In the genomic region with DNA sequence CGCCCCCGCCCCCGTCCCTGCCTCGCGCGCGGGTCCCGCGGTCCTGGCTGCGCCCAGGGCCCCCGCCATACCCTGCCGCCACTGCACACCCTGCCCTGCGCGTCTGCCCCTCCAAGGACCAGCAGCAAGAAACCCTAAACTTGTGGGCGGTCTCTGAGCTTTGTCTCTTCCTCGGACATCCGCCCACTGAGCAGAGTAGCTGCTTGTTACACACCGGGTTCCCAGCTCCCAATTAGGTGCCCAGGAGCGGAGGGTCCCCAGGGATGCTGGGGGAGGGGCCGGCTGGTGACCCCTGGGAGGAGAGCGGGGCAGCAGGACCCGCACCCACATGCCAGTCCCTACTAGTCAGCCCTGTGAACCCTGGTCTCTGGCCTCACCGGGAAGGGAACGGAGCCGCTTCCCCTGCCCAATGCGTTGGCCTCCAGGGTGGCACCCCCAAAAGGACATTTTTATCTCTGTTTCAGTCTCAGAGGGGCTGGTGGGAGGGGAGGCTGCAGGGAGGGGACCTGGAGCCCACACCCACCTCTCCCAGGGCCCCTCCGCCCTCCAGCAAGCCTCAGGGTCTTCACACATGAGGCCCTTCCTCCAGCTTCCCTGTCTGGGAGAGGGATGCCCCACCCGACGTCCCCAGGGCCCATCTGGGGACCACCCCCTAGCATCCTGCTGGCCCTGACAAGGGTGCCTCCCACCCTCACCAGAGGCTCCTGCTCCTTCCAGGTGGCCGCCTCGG, we compare ENCODE assay signal across 8 cellular contexts. TPM values are rescaled to one million over a fixed set of nuclear protein-coding genes. Genes with fewer than 3 reads are reported as not detected.
DNase-seq lines count a peak whose midpoint lies in the region; FAIRE-seq and TF ChIP-seq lines count a peak whose summit lies in the region.

No MANE protein-coding gene starts in this region.

- H2AFZ ChIP-seq in KMS-11 (ENCODE audit: low read depth) (peak overlapping the region; percentile 67), osteoblast (ENCODE audit: low read length) (no peak overlapping the region)

- no peak overlapping the region for H3K9ac ChIP-seq in KMS-11

- H3K4me3 ChIP-seq in KMS-11 (IDR thresholded peaks at IDR 0.05; ENCODE audit: insufficient read depth, low read depth, low read length) (no peak overlapping the region), osteoblast (ENCODE audit: insufficient read depth, low read length) (peak overlapping the region; percentile 62)

- H3K36me3 ChIP-seq in KMS-11 (ENCODE audit: insufficient read depth) = no peaks in the 10 kb centered on the region
- no peaks in the 10 kb centered on the region for H3K36me3 ChIP-seq in osteoblast (ENCODE audit: insufficient read depth, low read length)

- H3K9me3 ChIP-seq in osteoblast (ENCODE audit: low read depth, low read length) = no peaks in the 10 kb centered on the region

- FAIRE-seq in frontal cortex (lab: Jason Lieb, UNC) = no peak

- H4K20me1 ChIP-seq in KMS-11 (ENCODE audit: insufficient read depth) = no peaks in the 10 kb centered on the region
- H4K20me1 ChIP-seq in osteoblast (ENCODE audit: insufficient read depth, low read length) = no peaks in the 10 kb centered on the region

- H3K4me2 ChIP-seq in KMS-11 (peak overlapping the region; percentile 83), osteoblast (ENCODE audit: insufficient read depth, low read length) (peak overlapping the region; percentile 65)

- TF ChIP-seq CTCF in KMS-11 (conservative IDR thresholded peaks at IDR 0.05; ENCODE audit: low read depth, low read length) = no peak
- no peak for TF ChIP-seq CTCF in osteoblast (IDR thresholded peaks at IDR 0.05; ENCODE audit: extremely low read depth, low read depth, low read length)

- H3K4me1 ChIP-seq in KMS-11 (ENCODE audit: low read depth, poor library complexity, severe bottlenecking) (no peaks in the 10 kb centered on the region), osteoblast (ENCODE audit: insufficient read depth, low read length) (no peaks in the 10 kb centered on the region)

- peak; percentile 36 for DNase-seq in Daoy (ENCODE audit: low read depth)
- peak; percentile 68 for DNase-seq in ecto neural progenitor cell (ENCODE audit: low spot score)
- no peak for DNase-seq in osteoblast (ENCODE audit: insufficient read length, low spot score, missing footprints)
- no peak for DNase-seq in NOMO-1 treated with DMSO at 0.1 percent for 48 hours (lab: John Stamatoyannopoulos, UW; ENCODE audit: unreplicated experiment)
- no peak for DNase-seq in frontal cortex (ENCODE audit: low spot score in 2 of 2)
- no peak for DNase-seq in activated CD4-positive, CD25-positive, alpha-beta regulatory T cell treated with anti-CD3 and anti-CD28 coated beads, Interleukin-2, amount 50 U/mL, for 72 hours
- no peak for DNase-seq in amniotic stem cell (lab: John Stamatoyannopoulos, UW)

- H3K27me3 ChIP-seq in KMS-11 (ENCODE audit: insufficient read depth, low read depth) = peaks cover 2% of the 10 kb centered on the region; the same call in 1 of the 2 replicates
- peaks cover 4% of the 10 kb centered on the region for H3K27me3 ChIP-seq in osteoblast (ENCODE audit: insufficient read depth, low read length)

- no peaks in the 10 kb centered on the region for H3K79me2 ChIP-seq in KMS-11 (ENCODE audit: insufficient read depth, low read depth)
- no peaks in the 10 kb centered on the region for H3K79me2 ChIP-seq in osteoblast (ENCODE audit: insufficient read depth, low read length)

- H3K27ac ChIP-seq in KMS-11 (no peak overlapping the region), osteoblast (ENCODE audit: low read depth, low read length) (no peak overlapping the region)

RNA-seq across cellular contexts. Expression of a gene that starts 10.5 kb away (rescaled TPM):
- total RNA-seq in Daoy (2014; rRNA removed; shearing (Covaris generic)) = 18.5 and 23.3 TPM in 2 replicates
- total RNA-seq in osteoblast (1.1 and 2.1 TPM in 2 replicates), frontal cortex (104 TPM)

RNA-seq across cellular contexts. Expression of a gene that starts 15.4 kb away (rescaled TPM):
- total RNA-seq in Daoy (2014; rRNA removed; shearing (Covaris generic)) = 11.4 and 26.0 TPM in 2 replicates
- total RNA-seq in osteoblast (10.9 and 11.8 TPM in 2 replicates), frontal cortex (8.2 TPM)

RNA-seq across cellular contexts. Expression of a gene that starts 15.8 kb away (rescaled TPM):
- total RNA-seq in Daoy (2014; rRNA removed; shearing (Covaris generic)) = 6.2 and 7.6 TPM in 2 replicates
- total RNA-seq in osteoblast (7.4 and 9.4 TPM in 2 replicates), frontal cortex (6.1 TPM)

RNA-seq across cellular contexts. Expression of a gene that starts 53.8 kb away (rescaled TPM):
- total RNA-seq in Daoy (2014; rRNA removed; shearing (Covaris generic)) = 12.6 and 14.7 TPM in 2 replicates
- total RNA-seq in osteoblast (2.1 and 2.9 TPM in 2 replicates), frontal cortex (not detected)

Comparison
In these comparisons a context has a peak if more than half of its experiments do, and no peak if none do; other contexts are left out.
1. DNase-seq: peak in Daoy (single experiment) and ecto neural progenitor cell (single experiment); none in osteoblast (single experiment), NOMO-1 treated with DMSO at 0.1 percent for 48 hours (single experiment), frontal cortex (0 of 2), activated CD4-positive, CD25-positive, alpha-beta regulatory T cell treated with anti-CD3 and anti-CD28 coated beads, Interleukin-2, amount 50 U/mL, for 72 hours (single experiment) and amniotic stem cell (single experiment).